ENCODE assay signal across 18 cellular contexts in genomic region chr21:21971384-21971783, GRCh38.
DNase-seq lines count a peak whose midpoint lies in the region; ATAC-seq lines count a peak whose summit lies in the region.
"Had no signal": no experiment of that assay in that cellular context is flagged by ENCODE, and none has a peak within 500 bp of the region (broad histone marks: within the 10 kb centered on the region; RNA-seq: fewer than 3 reads in every experiment).

No MANE protein-coding gene starts in this region.

- H3K36me3 Mint-ChIP-seq in activated naive CD4-positive, alpha-beta T cell treated with anti-CD3 and anti-CD28 coated beads, Interleukin-2, amount 10 ng/mL, durations not matched to agents 7 days and 5 days: no peaks in the 10 kb centered on the region
- H3K36me3 Mint-ChIP-seq: CD4-positive, alpha-beta memory T cell had no signal

- H3K4me3 ChIP-seq in MG63: no peak overlapping the region

- DNase-seq in COR-L47 (lab: John Stamatoyannopoulos, UW) (peak; percentile 84), MG63 (peak; percentile 3), NCI-H69 (lab: John Stamatoyannopoulos, UW) (peak; percentile 98), SK-MEL-5 (ENCODE audit: low read depth, low spot score) (peak; percentile 30), KBM-7 (no peak)
- DNase-seq in activated naive CD4-positive, alpha-beta T cell treated with anti-CD3 and anti-CD28 coated beads, Interleukin-2, amount 10 ng/mL, durations not matched to agents 7 days and 5 days: no peak
- DNase-seq: ACHN; CD4-positive, alpha-beta memory T cell; DND-41; KG1; MM.1S; NCI-H2029 treated with DMSO at 0.1 percent for 48 hours; NCI-H510A; Right ventricle myocardium superior had no signal

- in situ Hi-C loops in SK-MEL-5 (cut with HindIII; ENCODE audit: low pct_unique_long_range_greater_than_20kb, low sequenced_read_pairs): no loop called here
- in situ Hi-C loops in KBM-7 (cut with MboI; ENCODE audit: low pct_unique_long_range_greater_than_20kb, low sequenced_read_pairs): no loop called here

- no peaks in the 10 kb centered on the region for H3K27me3 ChIP-seq in MG63

- no peaks in the 10 kb centered on the region for H3K27me3 Mint-ChIP-seq in activated naive CD4-positive, alpha-beta T cell treated with anti-CD3 and anti-CD28 coated beads, Interleukin-2, amount 10 ng/mL, durations not matched to agents 7 days and 5 days
- H3K27me3 Mint-ChIP-seq: B cell; CD4-positive, alpha-beta memory T cell had no signal

- H3K4me1 Mint-ChIP-seq in activated naive CD4-positive, alpha-beta T cell treated with anti-CD3 and anti-CD28 coated beads, Interleukin-2, amount 10 ng/mL, durations not matched to agents 7 days and 5 days: no peaks in the 10 kb centered on the region
- H3K4me1 Mint-ChIP-seq: B cell; CD4-positive, alpha-beta memory T cell had no signal

- ATAC-seq in HG02642 (IDR thresholded peaks at IDR 0.05; ENCODE audit: poor library complexity, unreplicated experiment) (no peak), HG02852 (IDR thresholded peaks at IDR 0.05; ENCODE audit: unreplicated experiment) (no peak)

- no peak overlapping the region for H3K27ac Mint-ChIP-seq in activated naive CD4-positive, alpha-beta T cell treated with anti-CD3 and anti-CD28 coated beads, Interleukin-2, amount 10 ng/mL, durations not matched to agents 7 days and 5 days
- H3K27ac Mint-ChIP-seq: B cell; CD4-positive, alpha-beta memory T cell; T-helper 2 cell treated with Interferon-gamma antibody and Interleukin-4, amounts not matched to agents 5 μg/mL and 100 μg/mL, for 36 hours had no signal

- CTCF ChIA-PET in activated naive CD4-positive, alpha-beta T cell treated with anti-CD3 and anti-CD28 coated beads, Interleukin-2, amount 10 ng/mL, durations not matched to agents 7 days and 5 days (lab: Charles Lee): no interaction called here

- no peaks in the 10 kb centered on the region for H3K36me3 ChIP-seq in MG63

- no peaks in the 10 kb centered on the region for H3K9me3 ChIP-seq in MG63

- no peaks in the 10 kb centered on the region for H3K9me3 Mint-ChIP-seq in activated naive CD4-positive, alpha-beta T cell treated with anti-CD3 and anti-CD28 coated beads, Interleukin-2, amount 10 ng/mL, durations not matched to agents 7 days and 5 days

- no peak overlapping the region for H3K4me3 Mint-ChIP-seq in activated naive CD4-positive, alpha-beta T cell treated with anti-CD3 and anti-CD28 coated beads, Interleukin-2, amount 10 ng/mL, durations not matched to agents 7 days and 5 days
- H3K4me3 Mint-ChIP-seq: B cell; CD4-positive, alpha-beta memory T cell; T-helper 2 cell treated with Interferon-gamma antibody and Interleukin-4, amounts not matched to agents 5 μg/mL and 100 μg/mL, for 36 hours had no signal

Comparison
In these comparisons a context has a peak if more than half of its experiments do, and no peak if none do; other contexts are left out.
1. DNase-seq: peak in COR-L47 (single experiment), MG63 (single experiment), NCI-H69 (single experiment) and SK-MEL-5 (single experiment); none in activated naive CD4-positive, alpha-beta T cell treated with anti-CD3 and anti-CD28 coated beads, Interleukin-2, amount 10 ng/mL, durations not matched to agents 7 days and 5 days (single experiment) and KBM-7 (single experiment).